11 cellular contexts compared by ENCODE assay signal in genomic region chr16:386641-387156, GRCh38. TPM values are rescaled to one million over a fixed set of nuclear protein-coding genes. Genes with fewer than 3 reads are reported as not detected.
DNase-seq lines count a peak whose midpoint lies in the region; ATAC-seq and TF ChIP-seq lines count a peak whose summit lies in the region.
"Had no signal": no experiment of that assay in that cellular context is flagged by ENCODE, and none has a peak within 500 bp of the region (broad histone marks: within the 10 kb centered on the region; RNA-seq: fewer than 3 reads in every experiment).

No MANE protein-coding gene starts in this region.

- H3K4me3 Mint-ChIP-seq in mesothelial cell of epicardium (peak overlapping the region; percentile 17), progenitor cell of endocrine pancreas (ENCODE audit: low read depth) (no peak overlapping the region)
- H3K4me3 Mint-ChIP-seq in CD8-positive, alpha-beta memory T cell: peak overlapping the region in 1 of 7 donors; percentile 61

- CTCF ChIA-PET in CD8-positive, alpha-beta memory T cell (lab: Charles Lee): no interaction called here

- H3K27ac ChIP-seq in left ventricle myocardium inferior (replicated peaks): peak overlapping the region; percentile 80
- H3K27ac ChIP-seq in heart right ventricle: peak overlapping the region in 5 of 10 donors; percentile 9 to 51 (median 22)
- H3K27ac ChIP-seq in breast epithelium: peak overlapping the region; percentile 30 to 75
- H3K27ac ChIP-seq in testis: peak overlapping the region; percentile 48 to 55
- H3K27ac ChIP-seq in CD8-positive, alpha-beta memory T cell (ENCODE audit: low read depth, low read length): no peak overlapping the region

- ATAC-seq in heart right ventricle: no peak
- ATAC-seq in HG03521 (IDR thresholded peaks at IDR 0.05; ENCODE audit: unreplicated experiment): no peak

- H3K9me3 ChIP-seq in left ventricle myocardium inferior (replicated peaks) (no peaks in the 10 kb centered on the region), heart right ventricle (peaks cover 0 to 1% (median 0%) of the 10 kb centered on the region in 11 donors), breast epithelium (no peaks in the 10 kb centered on the region), testis (no peaks in the 10 kb centered on the region)
- no peaks in the 10 kb centered on the region for H3K9me3 ChIP-seq in CD8-positive, alpha-beta memory T cell (ENCODE audit: low read length)

- POLR2A ChIA-PET in CD8-positive, alpha-beta memory T cell (lab: Charles Lee): no interaction called here

- H3K27ac Mint-ChIP-seq in mesothelial cell of epicardium (peak overlapping the region; percentile 86), progenitor cell of endocrine pancreas (no peak overlapping the region)
- no peak overlapping the region for H3K27ac Mint-ChIP-seq in CD8-positive, alpha-beta memory T cell

- H3K9me3 Mint-ChIP-seq in mesothelial cell of epicardium: no peaks in the 10 kb centered on the region
- peaks cover 0 to 4% (median under 1%) of the 10 kb centered on the region in 5 donors for H3K9me3 Mint-ChIP-seq in CD8-positive, alpha-beta memory T cell
- no peaks in the 10 kb centered on the region for H3K9me3 Mint-ChIP-seq in progenitor cell of endocrine pancreas (ENCODE audit: low read depth)

- H3K4me1 ChIP-seq in left ventricle myocardium inferior: peaks cover 58% of the 10 kb centered on the region
- H3K4me1 ChIP-seq in heart right ventricle: peaks cover 0 to 44% (median 32%) of the 10 kb centered on the region in 9 donors
- H3K4me1 ChIP-seq in breast epithelium: no peaks in the 10 kb centered on the region
- H3K4me1 ChIP-seq in testis: peaks cover 41% of the 10 kb centered on the region
- H3K4me1 ChIP-seq in CD8-positive, alpha-beta memory T cell (ENCODE audit: insufficient read depth, low read length): peaks cover 13% of the 10 kb centered on the region

- H3K4me3 ChIP-seq in left ventricle myocardium inferior (no peak overlapping the region), heart right ventricle (no peak overlapping the region), breast epithelium (no peak overlapping the region), testis (no peak overlapping the region)
- H3K4me3 ChIP-seq in CD8-positive, alpha-beta memory T cell (ENCODE audit: low read length): no peak overlapping the region

- H3K27me3 ChIP-seq in left ventricle myocardium inferior (ENCODE audit: low read depth) (no peaks in the 10 kb centered on the region), heart right ventricle (no peaks in the 10 kb centered on the region), breast epithelium (no peaks in the 10 kb centered on the region), testis (no peaks in the 10 kb centered on the region)
- no peaks in the 10 kb centered on the region for H3K27me3 ChIP-seq in CD8-positive, alpha-beta memory T cell (ENCODE audit: insufficient read depth, low read length, poor library complexity, severe bottlenecking)

- no peaks in the 10 kb centered on the region for H3K27me3 Mint-ChIP-seq in mesothelial cell of epicardium (ENCODE audit: low read depth)
- H3K27me3 Mint-ChIP-seq in CD8-positive, alpha-beta memory T cell: no peaks in the 10 kb centered on the region
- H3K27me3 Mint-ChIP-seq in progenitor cell of endocrine pancreas: no peaks in the 10 kb centered on the region

- H3K36me3 ChIP-seq in left ventricle myocardium inferior (no peaks in the 10 kb centered on the region), heart right ventricle (no peaks in the 10 kb centered on the region), breast epithelium (no peaks in the 10 kb centered on the region), testis (ENCODE audit: low read depth, missing control alignments) (no peaks in the 10 kb centered on the region)
- H3K36me3 ChIP-seq in CD8-positive, alpha-beta memory T cell (ENCODE audit: insufficient read depth, low read length): no peaks in the 10 kb centered on the region

- H3K4me1 Mint-ChIP-seq in mesothelial cell of epicardium (peaks cover 44% of the 10 kb centered on the region), progenitor cell of endocrine pancreas (ENCODE audit: low read depth) (peaks cover 30% of the 10 kb centered on the region)
- H3K4me1 Mint-ChIP-seq in CD8-positive, alpha-beta memory T cell: peaks cover 16 to 22% (median 16%) of the 10 kb centered on the region in 3 donors

- TF ChIP-seq POLR2A in breast epithelium (IDR thresholded peaks at IDR 0.05): no peak
- TF ChIP-seq POLR2A in testis (IDR thresholded peaks at IDR 0.05): no peak

- 61 to 68% methylated on average over 19 of the region's 19 CpGs for WGBS in heart right ventricle, 2 donors
- WGBS in testis, 2 donors: 49 to 71% methylated on average over 19 of the region's 19 CpGs

- intact Hi-C loops in left ventricle myocardium inferior (cut with micrococcal nuclease) (no loop called here), heart right ventricle (cut with DNase I) (no loop called here), breast epithelium (cut with DNase I; ENCODE audit: low total_unique reads) (no loop called here), testis (cut with DNase I; ENCODE audit: low total_unique reads) (no loop called here)

- no peak for DNase-seq in left ventricle myocardium inferior
- DNase-seq in heart right ventricle: no peak
- DNase-seq in breast epithelium (ENCODE audit: low spot score in 2 of 2): peak in 1 of 2 donors; percentile 73
- DNase-seq in mesothelial cell of epicardium (ENCODE audit: low spot score in 2 of 2, unreplicated experiment in 2 of 2): no peak
- peak; percentile 79 for DNase-seq in testis
- no peak for DNase-seq in CD8-positive, alpha-beta memory T cell
- no peak for DNase-seq in progenitor cell of endocrine pancreas (ENCODE audit: low spot score, unreplicated experiment)
- DNase-seq: activated CD4-positive, alpha-beta T cell treated with anti-CD3 and anti-CD28 coated beads for 1 hour; activated gamma-delta T cell treated with Interleukin-2 at 50 U/mL for 16 hours; NCI-H1436 treated with DMSO at 0.1 percent for 48 hours had no signal

- no peak for TF ChIP-seq CTCF in left ventricle myocardium inferior (IDR thresholded peaks at IDR 0.05; ENCODE audit: borderline replicate concordance)
- peak in 1 of 9 donors; percentile 21 for TF ChIP-seq CTCF in heart right ventricle (IDR thresholded peaks at IDR 0.05)
- no peak for TF ChIP-seq CTCF in breast epithelium (IDR thresholded peaks at IDR 0.05)
- TF ChIP-seq CTCF in mesothelial cell of epicardium (IDR thresholded peaks at IDR 0.05; ENCODE audit: unreplicated experiment): no peak
- no peak for TF ChIP-seq CTCF in testis (IDR thresholded peaks at IDR 0.05)
- TF ChIP-seq CTCF in progenitor cell of endocrine pancreas (IDR thresholded peaks at IDR 0.05; ENCODE audit: unreplicated experiment): no peak

- H3K36me3 Mint-ChIP-seq in mesothelial cell of epicardium (no peaks in the 10 kb centered on the region), progenitor cell of endocrine pancreas (ENCODE audit: insufficient read depth) (peaks cover 2% of the 10 kb centered on the region)
- peaks cover 0 to 3% (median 1%) of the 10 kb centered on the region in 3 donors for H3K36me3 Mint-ChIP-seq in CD8-positive, alpha-beta memory T cell

RNA-seq across cellular contexts. Expression of gene PGAP6, which starts 4.9 kb away (rescaled TPM):
- total RNA-seq in left ventricle myocardium inferior: 30.4 TPM
- total RNA-seq in heart right ventricle: 10 to 100 TPM; 27.1 to 57.3 (median 33.1) TPM
- 10 to 100 TPM; 27.8 to 45.3 TPM for polyA plus RNA-seq in heart right ventricle
- total RNA-seq in breast epithelium: 10 to 100 TPM; 24.5 to 49.5 (median 36.7) TPM
- 48.6 to 51.4 TPM (median 49.0 TPM) in 3 replicates for total RNA-seq in mesothelial cell of epicardium
- 100 to 1,000 TPM; 261 to 265 TPM for total RNA-seq in testis
- polyA plus RNA-seq in testis (ENCODE audit: insufficient read depth, low read depth, low replicate concordance): 121 TPM
- 10 to 100 TPM; 36.1 to 36.2 TPM for total RNA-seq in CD8-positive, alpha-beta memory T cell
- 23.1 TPM for polyA plus RNA-seq in CD8-positive, alpha-beta memory T cell
- 92.7 and 92.9 TPM in 2 replicates for total RNA-seq in progenitor cell of endocrine pancreas

RNA-seq across cellular contexts. Expression of gene NME4, which starts 10.3 kb away (rescaled TPM):
- total RNA-seq in left ventricle myocardium inferior: 101 TPM
- total RNA-seq in heart right ventricle: 10 to 100 TPM; 57.8 to 97.0 (median 75.4) TPM
- polyA plus RNA-seq in heart right ventricle: 10 to 100 TPM; 48.1 to 97.2 TPM
- total RNA-seq in breast epithelium: 100 to 1,000 TPM in 1 of 3 donors, 10 to 100 TPM in 2; 46.5 to 118 (median 78.0) TPM
- total RNA-seq in mesothelial cell of epicardium: 252 to 258 TPM (median 253 TPM) in 3 replicates
- total RNA-seq in testis: 100 to 1,000 TPM in 1 of 2 donors, 10 to 100 TPM in 1; 87.5 to 107 TPM
- polyA plus RNA-seq in testis (ENCODE audit: insufficient read depth, low read depth, low replicate concordance): 79.2 TPM
- 10 to 100 TPM; 14.1 to 15.4 TPM for total RNA-seq in CD8-positive, alpha-beta memory T cell
- 49.9 TPM for polyA plus RNA-seq in CD8-positive, alpha-beta memory T cell
- total RNA-seq in progenitor cell of endocrine pancreas: 151 and 154 TPM in 2 replicates

RNA-seq across cellular contexts. Expression of gene DECR2, which starts 15.0 kb away (rescaled TPM):
- 8.4 TPM for total RNA-seq in left ventricle myocardium inferior
- 10 to 100 TPM in 7 of 10 donors, 1 to 10 TPM in 3; 7.0 to 17.4 (median 11.6) TPM for total RNA-seq in heart right ventricle
- polyA plus RNA-seq in heart right ventricle: 10 to 100 TPM in 1 of 2 donors, 1 to 10 TPM in 1; 9.3 to 26.0 TPM
- 10 to 100 TPM; 19.4 to 30.5 (median 28.7) TPM for total RNA-seq in breast epithelium
- total RNA-seq in mesothelial cell of epicardium: 29.3 to 35.4 TPM (median 31.2 TPM) in 3 replicates
- 10 to 100 TPM; 52.2 to 56.1 TPM for total RNA-seq in testis
- 33.2 TPM for polyA plus RNA-seq in testis (ENCODE audit: insufficient read depth, low read depth, low replicate concordance)
- total RNA-seq in CD8-positive, alpha-beta memory T cell: 1 to 10 TPM; 6.8 to 7.9 TPM
- polyA plus RNA-seq in CD8-positive, alpha-beta memory T cell: 3.9 TPM
- total RNA-seq in progenitor cell of endocrine pancreas: 39.4 and 41.3 TPM in 2 replicates

RNA-seq across cellular contexts. Expression of gene MRPL28, which starts 16.4 kb away (rescaled TPM):
- total RNA-seq in left ventricle myocardium inferior (76.1 TPM), heart right ventricle (10 to 100 TPM; 64.9 to 78.6 (median 74.6) TPM), breast epithelium (10 to 100 TPM; 67.0 to 78.7 (median 69.0) TPM), mesothelial cell of epicardium (75.3 to 75.9 TPM (median 75.9 TPM) in 3 replicates), testis (100 to 1,000 TPM; 108 to 119 TPM), progenitor cell of endocrine pancreas (82.7 and 85.3 TPM in 2 replicates)
- polyA plus RNA-seq in heart right ventricle (100 to 1,000 TPM; 134 to 169 TPM), testis (ENCODE audit: insufficient read depth, low read depth, low replicate concordance) (161 TPM)
- 10 to 100 TPM; 90.2 to 98.0 TPM for total RNA-seq in CD8-positive, alpha-beta memory T cell
- 67.8 TPM for polyA plus RNA-seq in CD8-positive, alpha-beta memory T cell

RNA-seq across cellular contexts. Expression of gene AXIN1, which starts 34.2 kb away (rescaled TPM):
- 12.2 TPM for total RNA-seq in left ventricle myocardium inferior
- total RNA-seq in heart right ventricle: 10 to 100 TPM in 4 of 10 donors, 1 to 10 TPM in 6; 7.7 to 16.1 (median 9.2) TPM
- 10 to 100 TPM in 1 of 2 donors, 1 to 10 TPM in 1; 9.4 to 14.9 TPM for polyA plus RNA-seq in heart right ventricle
- total RNA-seq in breast epithelium: 10 to 100 TPM; 16.5 to 22.6 (median 22.4) TPM
- total RNA-seq in mesothelial cell of epicardium: 31.1 to 34.0 TPM (median 33.2 TPM) in 3 replicates
- 10 to 100 TPM; 30.6 to 32.0 TPM for total RNA-seq in testis
- 19.4 TPM for polyA plus RNA-seq in testis (ENCODE audit: insufficient read depth, low read depth, low replicate concordance)
- 10 to 100 TPM; 24.7 to 26.3 TPM for total RNA-seq in CD8-positive, alpha-beta memory T cell
- polyA plus RNA-seq in CD8-positive, alpha-beta memory T cell: 6.9 TPM
- 33.6 and 34.4 TPM in 2 replicates for total RNA-seq in progenitor cell of endocrine pancreas
